ENCODE assay signal across 1 cellular context in genomic region chr1:57279909-57280666, GRCh38.
TF ChIP-seq lines count a peak whose summit lies in the region.

No MANE protein-coding gene starts in this region.

TF ChIP-seq in HepG2, 621 proteins besides CTCF, POLR2A, EP300 and RAD21 (continued from another document and continues in another):
- TF ChIP-seq ZNF205 (CRISPR knock-in tag; IDR thresholded peaks at IDR 0.05) (peak; percentile 97), EZH2 (conservative IDR thresholded peaks at IDR 0.05; ENCODE audit: low read depth, low read length) (no peak), ZNF839 (CRISPR knock-in tag; IDR thresholded peaks at IDR 0.05; ENCODE audit: borderline replicate concordance) (no peak), GABPA (IDR thresholded peaks at IDR 0.05; ENCODE audit: low read depth, low read length) (no peak), GABPA (CRISPR knock-in tag; IDR thresholded peaks at IDR 0.05; ENCODE audit: low read depth) (peak; percentile 37; the same call in 1 of the 2 replicates), HMGXB3 (CRISPR knock-in tag; IDR thresholded peaks at IDR 0.05; ENCODE audit: borderline replicate concordance) (peak; percentile 96), ZFP36L1 (CRISPR knock-in tag; IDR thresholded peaks at IDR 0.05) (peak; percentile 89; the same call in 1 of the 2 replicates), FOXK1 (CRISPR knock-in tag; IDR thresholded peaks at IDR 0.05; ENCODE audit: borderline replicate concordance, low read depth) (peak; percentile 98), ZBTB25 (CRISPR knock-in tag; IDR thresholded peaks at IDR 0.05) (peak; percentile 91), PHF5A (CRISPR knock-in tag; IDR thresholded peaks at IDR 0.05; ENCODE audit: low read depth, unreplicated experiment) (peak; percentile 94), TCF7 (IDR thresholded peaks at IDR 0.05; ENCODE audit: low read depth) (peak; percentile 100), NR2F6 (IDR thresholded peaks at IDR 0.05) (peak; percentile 98), NR2F6 (CRISPR knock-in tag; IDR thresholded peaks at IDR 0.05) (peak; percentile 97), TIGD3 (CRISPR knock-in tag; IDR thresholded peaks at IDR 0.05; ENCODE audit: borderline replicate concordance) (no peak), ZNF136 (CRISPR knock-in tag; IDR thresholded peaks at IDR 0.05; ENCODE audit: low read depth) (peak; percentile 59; the same call in 1 of the 2 replicates), MLLT10 (CRISPR knock-in tag; IDR thresholded peaks at IDR 0.05) (no peak), ZNF576 (CRISPR knock-in tag; IDR thresholded peaks at IDR 0.05) (no peak), MXD4 (CRISPR knock-in tag; IDR thresholded peaks at IDR 0.05) (peak; percentile 73; the same call in 1 of the 2 replicates), CBX2 (IDR thresholded peaks at IDR 0.05; ENCODE audit: low read depth, low read length) (no peak), CBX2 (CRISPR knock-in tag; IDR thresholded peaks at IDR 0.05; ENCODE audit: low read depth) (no peak; the same call in 1 of the 2 replicates), TAF15 (IDR thresholded peaks at IDR 0.05; ENCODE audit: low read depth, low read length, poor library complexity, severe bottlenecking) (no peak), CEBPB (IDR thresholded peaks at IDR 0.05; ENCODE audit: borderline replicate concordance, low read depth, low read length) (peak; percentile 100), SNAPC5 (CRISPR knock-in tag; IDR thresholded peaks at IDR 0.05; ENCODE audit: borderline replicate concordance) (peak; percentile 65; the same call in 1 of the 2 replicates), ATF6 (CRISPR knock-in tag; conservative IDR thresholded peaks at IDR 0.05) (peak; percentile 74; the same call in 1 of the 2 replicates), HOXA5 (CRISPR knock-in tag; IDR thresholded peaks at IDR 0.05) (peak; percentile 73; the same call in 1 of the 2 replicates), RNF2 (conservative IDR thresholded peaks at IDR 0.05; ENCODE audit: low read depth) (peak; percentile 47; the same call in 1 of the 2 replicates), MED1 (CRISPR knock-in tag; IDR thresholded peaks at IDR 0.05) (peak; percentile 95), ZMAT3 (CRISPR knock-in tag; conservative IDR thresholded peaks at IDR 0.05) (peak; percentile 81; the same call in 1 of the 2 replicates), KDM6A (CRISPR knock-in tag; IDR thresholded peaks at IDR 0.05; ENCODE audit: low read depth) (peak; percentile 94), STAT5B (CRISPR knock-in tag; IDR thresholded peaks at IDR 0.05) (peak; percentile 90), SNRNP70 (IDR thresholded peaks at IDR 0.05; ENCODE audit: low read depth, low read length) (no peak), ZFP62 (CRISPR knock-in tag; IDR thresholded peaks at IDR 0.05) (no peak), MEIS2 (CRISPR knock-in tag; IDR thresholded peaks at IDR 0.05) (peak; percentile 88), ZNF776 (CRISPR knock-in tag; IDR thresholded peaks at IDR 0.05) (no peak), ZC3H13 (CRISPR knock-in tag; IDR thresholded peaks at IDR 0.05) (0 out of 2 replicates have a peak, but pooled peaks have one; percentile 38), ZNF772 (CRISPR knock-in tag; IDR thresholded peaks at IDR 0.05) (peak; percentile 96), KDM3A (CRISPR knock-in tag; IDR thresholded peaks at IDR 0.05; ENCODE audit: low read depth) (peak; percentile 98), ETV5 (CRISPR knock-in tag; IDR thresholded peaks at IDR 0.05; ENCODE audit: borderline replicate concordance) (peak; percentile 94), TOE1 (CRISPR knock-in tag; IDR thresholded peaks at IDR 0.05) (no peak), ZNF121 (CRISPR knock-in tag; IDR thresholded peaks at IDR 0.05) (0 out of 2 replicates have a peak, but pooled peaks have one; percentile 52), YEATS2 (CRISPR knock-in tag; IDR thresholded peaks at IDR 0.05; ENCODE audit: borderline replicate concordance) (peak; percentile 69; the same call in 1 of the 2 replicates), ZNF232 (CRISPR knock-in tag; IDR thresholded peaks at IDR 0.05; ENCODE audit: borderline replicate concordance) (peak; percentile 52; the same call in 1 of the 2 replicates), MTERF4 (CRISPR knock-in tag; IDR thresholded peaks at IDR 0.05) (0 out of 2 replicates have a peak, but pooled peaks have one; percentile 31), HOXD1 (CRISPR knock-in tag; IDR thresholded peaks at IDR 0.05) (peak; percentile 97), ZNF747 (CRISPR knock-in tag; IDR thresholded peaks at IDR 0.05; ENCODE audit: borderline replicate concordance) (peak; percentile 95), ARHGAP35 (CRISPR knock-in tag; IDR thresholded peaks at IDR 0.05; ENCODE audit: borderline replicate concordance) (no peak), IRF1 (CRISPR knock-in tag; IDR thresholded peaks at IDR 0.05; ENCODE audit: low read depth) (no peak), SSRP1 (CRISPR knock-in tag; IDR thresholded peaks at IDR 0.05) (peak; percentile 91; the same call in 1 of the 2 replicates), ZNF292 (CRISPR knock-in tag; IDR thresholded peaks at IDR 0.05; ENCODE audit: borderline replicate concordance, low read depth) (peak; percentile 99)
- TF ChIP-seq, protein P1, sequence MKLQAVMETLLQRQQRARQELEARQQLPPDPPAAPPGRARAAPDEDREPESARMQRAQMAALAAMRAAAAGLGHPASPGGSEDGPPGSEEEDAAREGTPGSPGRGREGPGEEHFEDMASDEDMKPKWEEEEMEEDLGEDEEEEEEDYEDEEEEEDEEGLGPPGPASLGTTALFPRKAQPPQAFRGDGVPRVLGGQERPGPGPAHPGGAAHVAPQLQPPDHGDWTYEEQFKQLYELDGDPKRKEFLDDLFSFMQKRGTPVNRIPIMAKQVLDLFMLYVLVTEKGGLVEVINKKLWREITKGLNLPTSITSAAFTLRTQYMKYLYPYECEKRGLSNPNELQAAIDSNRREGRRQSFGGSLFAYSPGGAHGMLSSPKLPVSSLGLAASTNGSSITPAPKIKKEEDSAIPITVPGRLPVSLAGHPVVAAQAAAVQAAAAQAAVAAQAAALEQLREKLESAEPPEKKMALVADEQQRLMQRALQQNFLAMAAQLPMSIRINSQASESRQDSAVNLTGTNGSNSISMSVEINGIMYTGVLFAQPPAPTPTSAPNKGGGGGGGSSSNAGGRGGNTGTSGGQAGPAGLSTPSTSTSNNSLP (IDR thresholded peaks at IDR 0.05; ENCODE audit: low read depth, low read length): peak; percentile 93
